Comparison of ENCODE assay signal across 1 cellular context in the genomic region with DNA sequence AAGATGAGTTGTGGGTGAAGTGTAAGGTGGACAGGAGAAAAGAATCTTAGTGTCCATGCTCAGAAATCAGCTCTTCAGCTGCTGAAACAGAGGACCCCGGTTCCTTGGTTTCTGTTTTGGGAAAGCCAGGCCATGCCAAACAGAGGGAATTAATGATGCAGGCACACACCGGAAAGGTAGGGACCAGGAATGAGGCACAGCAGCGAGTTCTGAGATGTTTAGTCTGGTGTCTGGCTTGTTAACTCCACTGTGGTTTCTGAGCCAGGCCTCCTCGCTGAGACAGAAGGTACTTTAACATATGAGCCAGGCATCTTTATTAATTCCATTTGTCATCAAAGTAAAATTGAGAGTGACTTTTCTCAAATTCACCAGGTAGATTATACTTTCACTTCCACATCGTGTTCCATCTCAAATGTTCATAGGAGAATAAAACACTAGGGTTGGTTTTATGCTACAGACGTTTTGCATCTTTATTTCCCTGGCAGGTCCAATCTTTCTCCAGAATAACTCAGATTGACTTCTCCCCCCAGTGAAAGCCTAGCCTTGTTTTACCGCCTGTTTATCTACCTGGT.
TF ChIP-seq lines count a peak whose summit lies in the region.

No MANE protein-coding gene starts in this region.

TF ChIP-seq in H1, 55 proteins besides CTCF, POLR2A, EP300 and RAD21 (continued from another document):
- TF ChIP-seq, protein P1, sequence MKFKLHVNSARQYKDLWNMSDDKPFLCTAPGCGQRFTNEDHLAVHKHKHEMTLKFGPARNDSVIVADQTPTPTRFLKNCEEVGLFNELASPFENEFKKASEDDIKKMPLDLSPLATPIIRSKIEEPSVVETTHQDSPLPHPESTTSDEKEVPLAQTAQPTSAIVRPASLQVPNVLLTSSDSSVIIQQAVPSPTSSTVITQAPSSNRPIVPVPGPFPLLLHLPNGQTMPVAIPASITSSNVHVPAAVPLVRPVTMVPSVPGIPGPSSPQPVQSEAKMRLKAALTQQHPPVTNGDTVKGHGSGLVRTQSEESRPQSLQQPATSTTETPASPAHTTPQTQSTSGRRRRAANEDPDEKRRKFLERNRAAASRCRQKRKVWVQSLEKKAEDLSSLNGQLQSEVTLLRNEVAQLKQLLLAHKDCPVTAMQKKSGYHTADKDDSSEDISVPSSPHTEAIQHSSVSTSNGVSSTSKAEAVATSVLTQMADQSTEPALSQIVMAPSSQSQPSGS (IDR thresholded peaks at IDR 0.05; ENCODE audit: low read length), result no peak
- TF ChIP-seq BACH1 (IDR thresholded peaks at IDR 0.05; ENCODE audit: low read length) (no peak), TAF7 (optimal IDR thresholded peaks at IDR 0.05; ENCODE audit: borderline replicate concordance, low read depth, low read length) (no peak), CEBPB (IDR thresholded peaks at IDR 0.05; ENCODE audit: low read depth, low read length) (no peak), SRF (IDR thresholded peaks at IDR 0.05; ENCODE audit: low read depth, low read length) (no peak), POLR2AphosphoS5 (IDR thresholded peaks at IDR 0.05; ENCODE audit: low read depth, low read length) (no peak), CHD1 (IDR thresholded peaks at IDR 0.05; ENCODE audit: low read depth, low read length) (no peak), SP1 (IDR thresholded peaks at IDR 0.05; ENCODE audit: low read depth, low read length) (no peak), ZNF274 (IDR thresholded peaks at IDR 0.05; ENCODE audit: borderline replicate concordance, extremely low read depth, low read length) (no peak), RFX5 (IDR thresholded peaks at IDR 0.05; ENCODE audit: borderline replicate concordance, low read depth, low read length) (no peak), YY1 (IDR thresholded peaks at IDR 0.05; ENCODE audit: low read depth, low read length) (no peak), HDAC2 (IDR thresholded peaks at IDR 0.05; ENCODE audit: borderline replicate concordance in 1 of 2, low read depth in 2 of 2, low read length in 2 of 2) (no peak), SAP30 (IDR thresholded peaks at IDR 0.05; ENCODE audit: insufficient read depth, insufficient replicate concordance, low read length) (no peak), CBX5 (IDR thresholded peaks at IDR 0.05; ENCODE audit: low read depth, low read length) (no peak), NRF1 (IDR thresholded peaks at IDR 0.05; ENCODE audit: low read depth, low read length) (no peak), KDM1A (IDR thresholded peaks at IDR 0.05; ENCODE audit: borderline replicate concordance, low read length) (no peak)
- TF ChIP-seq, protein P2, sequence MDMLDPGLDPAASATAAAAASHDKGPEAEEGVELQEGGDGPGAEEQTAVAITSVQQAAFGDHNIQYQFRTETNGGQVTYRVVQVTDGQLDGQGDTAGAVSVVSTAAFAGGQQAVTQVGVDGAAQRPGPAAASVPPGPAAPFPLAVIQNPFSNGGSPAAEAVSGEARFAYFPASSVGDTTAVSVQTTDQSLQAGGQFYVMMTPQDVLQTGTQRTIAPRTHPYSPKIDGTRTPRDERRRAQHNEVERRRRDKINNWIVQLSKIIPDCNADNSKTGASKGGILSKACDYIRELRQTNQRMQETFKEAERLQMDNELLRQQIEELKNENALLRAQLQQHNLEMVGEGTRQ (IDR thresholded peaks at IDR 0.05; ENCODE audit: low read length), result no peak
TF ChIP-seq in H1: peak in this region for 0.
